In genomic region chr5:80346055-80346454, GRCh38 we compare ENCODE assay signal across 9 cellular contexts. TPM values are rescaled to one million over a fixed set of nuclear protein-coding genes. Genes with fewer than 3 reads are reported as not detected.
DNase-seq lines count a peak whose midpoint lies in the region; ATAC-seq, FAIRE-seq and TF ChIP-seq lines count a peak whose summit lies in the region.
"Had no signal": no experiment of that assay in that cellular context is flagged by ENCODE, and none has a peak within 500 bp of the region (broad histone marks: within the 10 kb centered on the region; RNA-seq: fewer than 3 reads in every experiment).

No MANE protein-coding gene starts in this region.

- CTCF ChIA-PET in A673 (lab: Charles Lee), result no interaction called here

- no TSS peak for BruUV-seq in A673 (replicated peaks; lab: Mats Ljungman, UMichigan)

- POLR2A ChIA-PET in A673 (lab: Charles Lee; ENCODE audit: low non-redundant PET), result no interaction called here

- H3K4me1 ChIP-seq in A673 (ENCODE audit: insufficient read depth, low read length, poor library complexity, severe bottlenecking) (no peaks in the 10 kb centered on the region), kidney (ENCODE audit: control insufficient read depth in 1 of 2, insufficient read depth in 1 of 2, low read depth in 1 of 2, low read length in 2 of 2) (no peaks in the 10 kb centered on the region), uterus (no peaks in the 10 kb centered on the region)
- H3K4me1 ChIP-seq: HAP-1 had no signal

- H3K27me3 ChIP-seq in A673 (replicated peaks; ENCODE audit: insufficient read depth, low read depth, low read length, poor library complexity) (no peaks in the 10 kb centered on the region), uterus (no peaks in the 10 kb centered on the region)

- no peaks in the 10 kb centered on the region for H3K9me3 ChIP-seq in A673 (ENCODE audit: low read depth, low read length, poor library complexity, severe bottlenecking)
- no peaks in the 10 kb centered on the region for H3K9me3 ChIP-seq in kidney (ENCODE audit: control insufficient read depth in 1 of 2, low read length in 2 of 2)
- no peaks in the 10 kb centered on the region for H3K9me3 ChIP-seq in uterus
- H3K9me3 ChIP-seq: HAP-1 had no signal

- no peak overlapping the region for H3K9ac ChIP-seq in kidney (ENCODE audit: low read length in 2 of 2)

- H3K27ac ChIP-seq in A673 (ENCODE audit: low read depth, low read length, poor library complexity, severe bottlenecking), result no peak overlapping the region
- no peak overlapping the region for H3K27ac ChIP-seq in kidney (ENCODE audit: low read depth in 2 of 2, low read length in 2 of 2)
- H3K27ac ChIP-seq in uterus, result no peak overlapping the region

- no peaks in the 10 kb centered on the region for H3K36me3 ChIP-seq in A673 (ENCODE audit: insufficient read depth, low read length, poor library complexity, severe bottlenecking)
- H3K36me3 ChIP-seq in kidney (ENCODE audit: control insufficient read depth in 1 of 2, insufficient read depth in 2 of 2, low read length in 2 of 2), result no peaks in the 10 kb centered on the region
- H3K36me3 ChIP-seq in uterus, result no peaks in the 10 kb centered on the region
- H3K36me3 ChIP-seq: HAP-1 had no signal

- no peak overlapping the region for H3K4me3 ChIP-seq in A673 (ENCODE audit: low read depth, low read length, poor library complexity, severe bottlenecking)
- no peak overlapping the region for H3K4me3 ChIP-seq in GM12865 (ENCODE audit: low read depth, low read length)
- H3K4me3 ChIP-seq in kidney (ENCODE audit: low read length in 2 of 2), result no peak overlapping the region
- H3K4me3 ChIP-seq in uterus, result no peak overlapping the region
- H3K4me3 ChIP-seq: HAP-1 had no signal

- intact Hi-C loops in A673 (cut with micrococcal nuclease; ENCODE audit: unreplicated experiment) (no loop called here), kidney (cut with DNase I) (no loop called here), uterus (cut with DNase I; ENCODE audit: low total_unique reads) (no loop called here)

- no peak for FAIRE-seq in kidney (lab: Jason Lieb, UNC)

- no peak for TF ChIP-seq POLR2A in uterus (IDR thresholded peaks at IDR 0.05)

- ATAC-seq in stimulated activated naive CD8-positive, alpha-beta T cell treated with anti-CD3 and anti-CD28 coated beads, Interleukin-15, Interleukin-2, amounts not matched to agents 100 U/mL and 50 U/mL, for 24 hours, result peak; percentile 46

- DNase-seq in A673 (ENCODE audit: low spot score) (peak; percentile 30), GM12865 (ENCODE audit: low read depth) (peak; percentile 51), NCI-H526 treated with DMSO at 0.1 percent for 48 hours (lab: John Stamatoyannopoulos, UW) (peak; percentile 12), kidney (no peak), DMS153 (lab: John Stamatoyannopoulos, UW) (no peak), uterus (no peak)
- DNase-seq in activated T-cell treated with anti-CD3 and anti-CD28 coated beads, Interleukin-2, amount 50 U/mL, for 48 hours, result peak; percentile 44 to 48
- DNase-seq in stimulated activated naive CD8-positive, alpha-beta T cell treated with anti-CD3 and anti-CD28 coated beads, Interleukin-15, Interleukin-2, amounts not matched to agents 100 U/mL and 50 U/mL, for 24 hours, result peak; percentile 26

- TF ChIP-seq CTCF in A673 (conservative IDR thresholded peaks at IDR 0.05; ENCODE audit: low read depth, low read length) (peak; percentile 54), GM12865 (IDR thresholded peaks at IDR 0.05; ENCODE audit: insufficient read depth, low read depth, low read length, missing control alignments) (peak; percentile 50), kidney (IDR thresholded peaks at IDR 0.05; ENCODE audit: borderline replicate concordance, extremely low read depth, insufficient read depth) (peak; percentile 25), uterus (IDR thresholded peaks at IDR 0.05) (no peak)

RNA-seq across cellular contexts. Expression of gene SPZ1, which starts 26.3 kb away (rescaled TPM):
- total RNA-seq in A673 (2021) (not detected in 2 replicates), kidney (not detected), uterus (not detected)
- polyA plus RNA-seq in kidney (ENCODE audit: insufficient read depth, low read depth, low replicate concordance), result not detected

Comparison
In these comparisons a context has a peak if more than half of its experiments do, and no peak if none do; other contexts are left out.
1. DNase-seq: peak in A673 (single experiment), GM12865 (single experiment), NCI-H526 treated with DMSO at 0.1 percent for 48 hours (single experiment), activated T-cell treated with anti-CD3 and anti-CD28 coated beads, Interleukin-2, amount 50 U/mL, for 48 hours (2 of 2) and stimulated activated naive CD8-positive, alpha-beta T cell treated with anti-CD3 and anti-CD28 coated beads, Interleukin-15, Interleukin-2, amounts not matched to agents 100 U/mL and 50 U/mL, for 24 hours (single experiment); none in kidney (single experiment), DMS153 (single experiment) and uterus (0 of 2).
2. CTCF ChIP-seq: peak in A673 (single experiment), GM12865 (single experiment) and kidney (single experiment); none in uterus (0 of 4).